1 cellular context compared by ENCODE assay signal in genomic region chr5:163565931-163566608, GRCh38.
TF ChIP-seq lines count a peak whose summit lies in the region.

No MANE protein-coding gene starts in this region.

TF ChIP-seq in HepG2, 621 proteins besides CTCF, POLR2A, EP300 and RAD21 (continued from another document and continues in another):
- TF ChIP-seq SRF (IDR thresholded peaks at IDR 0.05; ENCODE audit: low read depth, low read length) (no peak), IKZF4 (CRISPR knock-in tag; IDR thresholded peaks at IDR 0.05; ENCODE audit: borderline replicate concordance, low read depth, not compliant biosample characterization) (peak; percentile 37), ZSCAN29 (CRISPR knock-in tag; conservative IDR thresholded peaks at IDR 0.05) (no peak), ZNF629 (CRISPR knock-in tag; conservative IDR thresholded peaks at IDR 0.05) (0 out of 2 replicates have a peak, but pooled peaks have one; percentile 18), ZNF318 (CRISPR knock-in tag; IDR thresholded peaks at IDR 0.05) (no peak), SOX5 (CRISPR knock-in tag; IDR thresholded peaks at IDR 0.05; ENCODE audit: borderline replicate concordance) (peak; percentile 40; the same call in 1 of the 2 replicates), ZC3H13 (CRISPR knock-in tag; IDR thresholded peaks at IDR 0.05) (no peak), ZNF605 (CRISPR knock-in tag; IDR thresholded peaks at IDR 0.05) (peak; percentile 66), BCL6 (CRISPR knock-in tag; IDR thresholded peaks at IDR 0.05) (0 out of 2 replicates have a peak, but pooled peaks have one; percentile 62), ZNF124 (CRISPR knock-in tag; IDR thresholded peaks at IDR 0.05) (no peak), HNRNPLL (IDR thresholded peaks at IDR 0.05; ENCODE audit: low read depth, low read length, poor library complexity, severe bottlenecking) (peak; percentile 66), RARA (CRISPR knock-in tag; IDR thresholded peaks at IDR 0.05) (peak; percentile 37; the same call in 1 of the 2 replicates), MED1 (CRISPR knock-in tag; IDR thresholded peaks at IDR 0.05) (peak; percentile 62), RFXANK (CRISPR knock-in tag; IDR thresholded peaks at IDR 0.05) (no peak), CHCHD3 (CRISPR knock-in tag; IDR thresholded peaks at IDR 0.05) (no peak), MTF1 (CRISPR knock-in tag; IDR thresholded peaks at IDR 0.05) (no peak), CAMTA2 (CRISPR knock-in tag; IDR thresholded peaks at IDR 0.05; ENCODE audit: borderline replicate concordance) (no peak), ZBTB1 (CRISPR knock-in tag; IDR thresholded peaks at IDR 0.05; ENCODE audit: borderline replicate concordance) (no peak), ZNF562 (CRISPR knock-in tag; IDR thresholded peaks at IDR 0.05; ENCODE audit: borderline replicate concordance) (no peak), ZNF33A (CRISPR knock-in tag; IDR thresholded peaks at IDR 0.05; ENCODE audit: borderline replicate concordance) (no peak), TEAD3 (CRISPR knock-in tag; optimal IDR thresholded peaks at IDR 0.05; ENCODE audit: borderline replicate concordance) (no peak)
- TF ChIP-seq, protein P1, sequence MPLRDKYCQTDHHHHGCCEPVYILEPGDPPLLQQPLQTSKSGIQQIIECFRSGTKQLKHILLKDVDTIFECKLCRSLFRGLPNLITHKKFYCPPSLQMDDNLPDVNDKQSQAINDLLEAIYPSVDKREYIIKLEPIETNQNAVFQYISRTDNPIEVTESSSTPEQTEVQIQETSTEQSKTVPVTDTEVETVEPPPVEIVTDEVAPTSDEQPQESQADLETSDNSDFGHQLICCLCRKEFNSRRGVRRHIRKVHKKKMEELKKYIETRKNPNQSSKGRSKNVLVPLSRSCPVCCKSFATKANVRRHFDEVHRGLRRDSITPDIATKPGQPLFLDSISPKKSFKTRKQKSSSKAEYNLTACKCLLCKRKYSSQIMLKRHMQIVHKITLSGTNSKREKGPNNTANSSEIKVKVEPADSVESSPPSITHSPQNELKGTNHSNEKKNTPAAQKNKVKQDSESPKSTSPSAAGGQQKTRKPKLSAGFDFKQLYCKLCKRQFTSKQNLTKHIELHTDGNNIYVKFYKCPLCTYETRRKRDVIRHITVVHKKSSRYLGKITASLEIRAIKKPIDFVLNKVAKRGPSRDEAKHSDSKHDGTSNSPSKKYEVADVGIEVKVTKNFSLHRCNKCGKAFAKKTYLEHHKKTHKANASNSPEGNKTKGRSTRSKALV (CRISPR knock-in tag; IDR thresholded peaks at IDR 0.05), result 0 out of 2 replicates have a peak, but pooled peaks have one; percentile 44
- TF ChIP-seq, protein P2, sequence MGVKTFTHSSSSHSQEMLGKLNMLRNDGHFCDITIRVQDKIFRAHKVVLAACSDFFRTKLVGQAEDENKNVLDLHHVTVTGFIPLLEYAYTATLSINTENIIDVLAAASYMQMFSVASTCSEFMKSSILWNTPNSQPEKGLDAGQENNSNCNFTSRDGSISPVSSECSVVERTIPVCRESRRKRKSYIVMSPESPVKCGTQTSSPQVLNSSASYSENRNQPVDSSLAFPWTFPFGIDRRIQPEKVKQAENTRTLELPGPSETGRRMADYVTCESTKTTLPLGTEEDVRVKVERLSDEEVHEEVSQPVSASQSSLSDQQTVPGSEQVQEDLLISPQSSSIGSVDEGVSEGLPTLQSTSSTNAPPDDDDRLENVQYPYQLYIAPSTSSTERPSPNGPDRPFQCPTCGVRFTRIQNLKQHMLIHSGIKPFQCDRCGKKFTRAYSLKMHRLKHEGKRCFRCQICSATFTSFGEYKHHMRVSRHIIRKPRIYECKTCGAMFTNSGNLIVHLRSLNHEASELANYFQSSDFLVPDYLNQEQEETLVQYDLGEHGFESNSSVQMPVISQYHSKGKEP (CRISPR knock-in tag; IDR thresholded peaks at IDR 0.05), result no peak
- TF ChIP-seq, protein P3, sequence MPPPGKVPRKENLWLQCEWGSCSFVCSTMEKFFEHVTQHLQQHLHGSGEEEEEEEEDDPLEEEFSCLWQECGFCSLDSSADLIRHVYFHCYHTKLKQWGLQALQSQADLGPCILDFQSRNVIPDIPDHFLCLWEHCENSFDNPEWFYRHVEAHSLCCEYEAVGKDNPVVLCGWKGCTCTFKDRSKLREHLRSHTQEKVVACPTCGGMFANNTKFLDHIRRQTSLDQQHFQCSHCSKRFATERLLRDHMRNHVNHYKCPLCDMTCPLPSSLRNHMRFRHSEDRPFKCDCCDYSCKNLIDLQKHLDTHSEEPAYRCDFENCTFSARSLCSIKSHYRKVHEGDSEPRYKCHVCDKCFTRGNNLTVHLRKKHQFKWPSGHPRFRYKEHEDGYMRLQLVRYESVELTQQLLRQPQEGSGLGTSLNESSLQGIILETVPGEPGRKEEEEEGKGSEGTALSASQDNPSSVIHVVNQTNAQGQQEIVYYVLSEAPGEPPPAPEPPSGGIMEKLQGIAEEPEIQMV (CRISPR knock-in tag; IDR thresholded peaks at IDR 0.05; ENCODE audit: low read depth), result no peak
- TF ChIP-seq, protein P4, sequence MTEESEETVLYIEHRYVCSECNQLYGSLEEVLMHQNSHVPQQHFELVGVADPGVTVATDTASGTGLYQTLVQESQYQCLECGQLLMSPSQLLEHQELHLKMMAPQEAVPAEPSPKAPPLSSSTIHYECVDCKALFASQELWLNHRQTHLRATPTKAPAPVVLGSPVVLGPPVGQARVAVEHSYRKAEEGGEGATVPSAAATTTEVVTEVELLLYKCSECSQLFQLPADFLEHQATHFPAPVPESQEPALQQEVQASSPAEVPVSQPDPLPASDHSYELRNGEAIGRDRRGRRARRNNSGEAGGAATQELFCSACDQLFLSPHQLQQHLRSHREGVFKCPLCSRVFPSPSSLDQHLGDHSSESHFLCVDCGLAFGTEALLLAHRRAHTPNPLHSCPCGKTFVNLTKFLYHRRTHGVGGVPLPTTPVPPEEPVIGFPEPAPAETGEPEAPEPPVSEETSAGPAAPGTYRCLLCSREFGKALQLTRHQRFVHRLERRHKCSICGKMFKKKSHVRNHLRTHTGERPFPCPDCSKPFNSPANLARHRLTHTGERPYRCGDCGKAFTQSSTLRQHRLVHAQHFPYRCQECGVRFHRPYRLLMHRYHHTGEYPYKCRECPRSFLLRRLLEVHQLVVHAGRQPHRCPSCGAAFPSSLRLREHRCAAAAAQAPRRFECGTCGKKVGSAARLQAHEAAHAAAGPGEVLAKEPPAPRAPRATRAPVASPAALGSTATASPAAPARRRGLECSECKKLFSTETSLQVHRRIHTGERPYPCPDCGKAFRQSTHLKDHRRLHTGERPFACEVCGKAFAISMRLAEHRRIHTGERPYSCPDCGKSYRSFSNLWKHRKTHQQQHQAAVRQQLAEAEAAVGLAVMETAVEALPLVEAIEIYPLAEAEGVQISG (CRISPR knock-in tag; IDR thresholded peaks at IDR 0.05), result peak; percentile 44; the same call in 1 of the 2 replicates
- TF ChIP-seq, protein P5, sequence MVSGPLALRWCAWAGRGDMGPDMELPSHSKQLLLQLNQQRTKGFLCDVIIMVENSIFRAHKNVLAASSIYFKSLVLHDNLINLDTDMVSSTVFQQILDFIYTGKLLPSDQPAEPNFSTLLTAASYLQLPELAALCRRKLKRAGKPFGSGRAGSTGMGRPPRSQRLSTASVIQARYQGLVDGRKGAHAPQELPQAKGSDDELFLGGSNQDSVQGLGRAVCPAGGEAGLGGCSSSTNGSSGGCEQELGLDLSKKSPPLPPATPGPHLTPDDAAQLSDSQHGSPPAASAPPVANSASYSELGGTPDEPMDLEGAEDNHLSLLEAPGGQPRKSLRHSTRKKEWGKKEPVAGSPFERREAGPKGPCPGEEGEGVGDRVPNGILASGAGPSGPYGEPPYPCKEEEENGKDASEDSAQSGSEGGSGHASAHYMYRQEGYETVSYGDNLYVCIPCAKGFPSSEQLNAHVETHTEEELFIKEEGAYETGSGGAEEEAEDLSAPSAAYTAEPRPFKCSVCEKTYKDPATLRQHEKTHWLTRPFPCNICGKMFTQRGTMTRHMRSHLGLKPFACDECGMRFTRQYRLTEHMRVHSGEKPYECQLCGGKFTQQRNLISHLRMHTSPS (CRISPR knock-in tag; IDR thresholded peaks at IDR 0.05; ENCODE audit: low read depth), result no peak
- TF ChIP-seq, protein P6, sequence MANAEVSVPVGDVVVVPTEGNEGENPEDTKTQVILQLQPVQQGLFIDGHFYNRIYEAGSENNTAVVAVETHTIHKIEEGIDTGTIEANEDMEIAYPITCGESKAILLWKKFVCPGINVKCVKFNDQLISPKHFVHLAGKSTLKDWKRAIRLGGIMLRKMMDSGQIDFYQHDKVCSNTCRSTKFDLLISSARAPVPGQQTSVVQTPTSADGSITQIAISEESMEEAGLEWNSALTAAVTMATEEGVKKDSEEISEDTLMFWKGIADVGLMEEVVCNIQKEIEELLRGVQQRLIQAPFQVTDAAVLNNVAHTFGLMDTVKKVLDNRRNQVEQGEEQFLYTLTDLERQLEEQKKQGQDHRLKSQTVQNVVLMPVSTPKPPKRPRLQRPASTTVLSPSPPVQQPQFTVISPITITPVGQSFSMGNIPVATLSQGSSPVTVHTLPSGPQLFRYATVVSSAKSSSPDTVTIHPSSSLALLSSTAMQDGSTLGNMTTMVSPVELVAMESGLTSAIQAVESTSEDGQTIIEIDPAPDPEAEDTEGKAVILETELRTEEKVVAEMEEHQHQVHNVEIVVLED (CRISPR knock-in tag; IDR thresholded peaks at IDR 0.05; ENCODE audit: borderline replicate concordance), result no peak
- TF ChIP-seq, protein P7, sequence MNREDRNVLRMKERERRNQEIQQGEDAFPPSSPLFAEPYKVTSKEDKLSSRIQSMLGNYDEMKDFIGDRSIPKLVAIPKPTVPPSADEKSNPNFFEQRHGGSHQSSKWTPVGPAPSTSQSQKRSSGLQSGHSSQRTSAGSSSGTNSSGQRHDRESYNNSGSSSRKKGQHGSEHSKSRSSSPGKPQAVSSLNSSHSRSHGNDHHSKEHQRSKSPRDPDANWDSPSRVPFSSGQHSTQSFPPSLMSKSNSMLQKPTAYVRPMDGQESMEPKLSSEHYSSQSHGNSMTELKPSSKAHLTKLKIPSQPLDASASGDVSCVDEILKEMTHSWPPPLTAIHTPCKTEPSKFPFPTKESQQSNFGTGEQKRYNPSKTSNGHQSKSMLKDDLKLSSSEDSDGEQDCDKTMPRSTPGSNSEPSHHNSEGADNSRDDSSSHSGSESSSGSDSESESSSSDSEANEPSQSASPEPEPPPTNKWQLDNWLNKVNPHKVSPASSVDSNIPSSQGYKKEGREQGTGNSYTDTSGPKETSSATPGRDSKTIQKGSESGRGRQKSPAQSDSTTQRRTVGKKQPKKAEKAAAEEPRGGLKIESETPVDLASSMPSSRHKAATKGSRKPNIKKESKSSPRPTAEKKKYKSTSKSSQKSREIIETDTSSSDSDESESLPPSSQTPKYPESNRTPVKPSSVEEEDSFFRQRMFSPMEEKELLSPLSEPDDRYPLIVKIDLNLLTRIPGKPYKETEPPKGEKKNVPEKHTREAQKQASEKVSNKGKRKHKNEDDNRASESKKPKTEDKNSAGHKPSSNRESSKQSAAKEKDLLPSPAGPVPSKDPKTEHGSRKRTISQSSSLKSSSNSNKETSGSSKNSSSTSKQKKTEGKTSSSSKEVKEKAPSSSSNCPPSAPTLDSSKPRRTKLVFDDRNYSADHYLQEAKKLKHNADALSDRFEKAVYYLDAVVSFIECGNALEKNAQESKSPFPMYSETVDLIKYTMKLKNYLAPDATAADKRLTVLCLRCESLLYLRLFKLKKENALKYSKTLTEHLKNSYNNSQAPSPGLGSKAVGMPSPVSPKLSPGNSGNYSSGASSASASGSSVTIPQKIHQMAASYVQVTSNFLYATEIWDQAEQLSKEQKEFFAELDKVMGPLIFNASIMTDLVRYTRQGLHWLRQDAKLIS (CRISPR knock-in tag; IDR thresholded peaks at IDR 0.05), result no peak
